1 cellular context compared by ENCODE assay signal in the genomic region with DNA sequence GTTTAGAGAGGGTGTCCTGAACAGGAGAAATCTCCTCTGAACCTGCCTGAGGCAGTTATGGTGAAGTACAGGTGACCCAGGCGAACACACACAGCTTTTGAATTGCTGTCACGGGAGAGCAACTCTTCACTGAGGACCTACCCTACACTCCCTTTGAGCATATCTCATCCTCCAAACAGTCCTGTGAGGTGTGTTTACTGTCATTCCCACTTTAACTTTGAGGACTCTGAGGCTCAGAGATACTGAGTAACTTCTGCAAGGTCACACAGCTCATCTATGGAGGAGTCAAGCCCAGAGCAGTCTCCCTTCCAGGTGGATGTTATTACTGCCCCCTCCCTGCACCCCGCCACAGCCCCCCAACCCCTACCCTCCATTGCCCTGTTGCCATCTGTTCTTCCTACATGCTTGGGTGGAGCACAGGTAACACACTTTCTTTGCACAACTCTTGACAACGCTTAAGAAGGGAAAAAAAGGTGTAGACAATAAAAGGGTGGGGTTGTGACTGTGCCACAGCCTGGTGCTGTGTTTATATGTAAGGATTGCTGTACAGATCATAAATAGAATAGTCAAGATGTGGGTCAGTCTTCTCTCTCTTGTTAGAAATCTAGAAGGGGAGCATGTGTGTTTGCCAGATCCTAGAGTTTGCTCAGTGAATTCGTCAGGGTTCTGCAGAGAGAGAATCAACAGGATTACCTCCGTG.
A peak's percentile ranks its signal among the peaks of the same experiment; 100 is the strongest.
TF ChIP-seq lines count a peak whose summit lies in the region.

No MANE protein-coding gene starts in this region.

TF ChIP-seq in HepG2, 621 proteins besides CTCF, POLR2A, EP300 and RAD21 (continued from another document):
- TF ChIP-seq UBTF (CRISPR knock-in tag; IDR thresholded peaks at IDR 0.05) (no peak), ZNF296 (CRISPR knock-in tag; conservative IDR thresholded peaks at IDR 0.05) (no peak), HOXD1 (CRISPR knock-in tag; IDR thresholded peaks at IDR 0.05) (no peak), ZNF253 (CRISPR knock-in tag; IDR thresholded peaks at IDR 0.05; ENCODE audit: borderline replicate concordance) (no peak), SSRP1 (CRISPR knock-in tag; IDR thresholded peaks at IDR 0.05) (no peak), REPIN1 (CRISPR knock-in tag; IDR thresholded peaks at IDR 0.05; ENCODE audit: borderline replicate concordance, low read depth) (0 out of 2 replicates have a peak, but pooled peaks have one; percentile 16), ZBTB37 (CRISPR knock-in tag; IDR thresholded peaks at IDR 0.05) (0 out of 2 replicates have a peak, but pooled peaks have one; percentile 60)
TF ChIP-seq in HepG2: peak in this region for 10.
